8 cellular contexts compared by ENCODE assay signal in the genomic region with DNA sequence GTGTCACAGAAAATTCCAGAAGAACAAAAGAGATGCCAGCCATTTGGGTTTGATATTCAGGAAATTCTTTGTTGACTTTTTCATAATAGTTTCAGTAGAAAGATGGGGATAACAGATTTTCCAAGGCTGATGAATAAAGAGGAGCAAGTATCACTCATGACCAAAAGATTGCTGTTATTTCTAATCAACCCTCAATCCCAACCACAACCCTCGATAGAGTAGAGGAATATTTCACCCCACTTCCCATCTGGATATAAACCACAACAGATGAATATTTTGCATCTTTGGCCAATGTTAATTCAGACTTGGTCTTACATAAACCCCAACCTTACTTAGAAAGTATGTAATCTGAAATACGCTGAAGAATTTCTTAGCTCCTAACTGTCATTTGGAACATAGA.
"Had no signal": no experiment of that assay in that cellular context is flagged by ENCODE, and none has a peak within 500 bp of the region (broad histone marks: within the 10 kb centered on the region; RNA-seq: fewer than 3 reads in every experiment).

No MANE protein-coding gene starts in this region.

- H3K27ac ChIP-seq: GM23248 had no signal

- H3K9me3 ChIP-seq: HAP-1 had no signal

- H3K36me3 ChIP-seq: HAP-1 had no signal

- H3K4me3 ChIP-seq: GM23248, HAP-1, K562 had no signal

- ATAC-seq: HCT116, K562 had no signal

- H3K9ac ChIP-seq: GM23248 had no signal

- H2AFZ ChIP-seq: GM23248 had no signal

- DNase-seq: GM23248, GOT3, H7, HFFc6, IMR-90 had no signal

- H3K4me1 ChIP-seq: HAP-1 had no signal
